ENCODE assay signal across 8 cellular contexts in genomic region chr19:7535035-7535992, GRCh38. TPM values are rescaled to one million over a fixed set of nuclear protein-coding genes. Genes with fewer than 3 reads are reported as not detected.
DNase-seq lines count a peak whose midpoint lies in the region; FAIRE-seq and TF ChIP-seq lines count a peak whose summit lies in the region.

Gene PNPLA6, plus strand, starts transcription at chr19:7535717. Its CDS starts 72 bp downstream, at chr19:7535789.

- H3K4me3 ChIP-seq in HEK293 (ENCODE audit: low read depth, low read length) = peak within 1 kb of the TSS; percentile 82

- peak within 1 kb of the TSS; percentile 39; the same call in 1 of the 2 replicates for H3K27ac ChIP-seq in HEK293 (ENCODE audit: extremely low read depth, low read depth, low read length)
- H3K27ac ChIP-seq in substantia nigra (ENCODE audit: low read depth, low read length, poor library complexity, severe bottlenecking) = peak within 1 kb of the TSS; percentile 97

- peak; percentile 39; the same call in 1 of the 2 replicates for TF ChIP-seq CTCF in HEK293 (tag by site-specific recombination; IDR thresholded peaks at IDR 0.05)

- no peak for FAIRE-seq in frontal cortex (lab: Jason Lieb, UNC)

- peaks cover 0 to 18% of the 10 kb centered on the region in 2 experiments; a peak in 2 of 3 replicates for H3K36me3 ChIP-seq in HEK293 (ENCODE audit: control insufficient read depth in 2 of 2, insufficient read depth in 1 of 2, low read length in 2 of 2)

- CTCF ChIA-PET in HEK293 (lab: Yijun Ruan, JAX) = interaction anchor here (1.1 kb wide), 1 partner anchor 62 kb away, joined by 3 read pairs; no protein-coding TSS in a partner anchor

- no peaks in the 10 kb centered on the region for H3K4me1 ChIP-seq in HEK293 (ENCODE audit: control insufficient read depth, insufficient read depth, low read length)

- H3K9me3 ChIP-seq in HEK293 (ENCODE audit: control insufficient read depth, insufficient read depth, low read depth, low read length) = no peaks in the 10 kb centered on the region

- DNase-seq in GDM1 (lab: John Stamatoyannopoulos, UW) (peak; percentile 86), MV-4-11 (lab: John Stamatoyannopoulos, UW) (peak; percentile 89), SK-N-DZ (ENCODE audit: low spot score) (peak; percentile 90), frontal cortex (ENCODE audit: low spot score in 2 of 2) (peak; percentile 96 to 99), non-pigmented ciliary epithelial cell (ENCODE audit: low read depth) (peak; percentile 72), substantia nigra (lab: John Stamatoyannopoulos, UW) (peak; percentile 72 to 98 (median 93))
- DNase-seq in activated naive CD4-positive, alpha-beta T cell treated with Interleukin-2 at 50 U/mL for 16 hours = peak; percentile 95

- POLR2A ChIA-PET in HEK293 (lab: Yijun Ruan, JAX) = interaction anchor here (0.6 to 3.4 kb wide), 6 partner anchors 9 to 155 kb away, joined by 3 to 27 read pairs (median 4); partner anchors contain the start of genes MCOLN1 and ZNF358

TF ChIP-seq in HEK293, 187 proteins besides CTCF, POLR2A, EP300 and RAD21 (continues in another document):
- TF ChIP-seq SETDB1 (IDR thresholded peaks at IDR 0.05; ENCODE audit: insufficient read length, low read length) (no peak), ZNF24 (tag by site-specific recombination; IDR thresholded peaks at IDR 0.05) (peak; percentile 73; the same call in 1 of the 2 replicates), ZNF292 (tag by site-specific recombination; IDR thresholded peaks at IDR 0.05; ENCODE audit: borderline replicate concordance, low read depth) (no peak), ZNF350 (tag by site-specific recombination; IDR thresholded peaks at IDR 0.05) (no peak), SP7 (tag by site-specific recombination; IDR thresholded peaks at IDR 0.05) (peak; percentile 82), OVOL3 (tag by site-specific recombination; IDR thresholded peaks at IDR 0.05) (no peak), ZBTB48 (tag by site-specific recombination; IDR thresholded peaks at IDR 0.05) (peak; percentile 62; the same call in 1 of the 2 replicates), MEIS1 (CRISPR knock-in tag; IDR thresholded peaks at IDR 0.05; ENCODE audit: borderline replicate concordance) (no peak), ZNF169 (tag by site-specific recombination; IDR thresholded peaks at IDR 0.05) (no peak), KLF10 (tag by site-specific recombination; IDR thresholded peaks at IDR 0.05) (peak; percentile 72; the same call in 1 of the 2 replicates), ZNF658 (tag by site-specific recombination; IDR thresholded peaks at IDR 0.05) (no peak; the same call in 1 of the 2 replicates), ZNF202 (tag by site-specific recombination; IDR thresholded peaks at IDR 0.05; ENCODE audit: borderline replicate concordance) (no peak), ZFP37 (tag by site-specific recombination; IDR thresholded peaks at IDR 0.05) (no peak), ZFP41 (tag by site-specific recombination; IDR thresholded peaks at IDR 0.05; ENCODE audit: borderline replicate concordance) (no peak), GLI4 (tag by site-specific recombination; IDR thresholded peaks at IDR 0.05) (no peak), INSM2 (tag by site-specific recombination; IDR thresholded peaks at IDR 0.05) (no peak), ZNF394 (tag by site-specific recombination; IDR thresholded peaks at IDR 0.05; ENCODE audit: borderline replicate concordance) (peak; percentile 68; the same call in 1 of the 2 replicates), ZNF16 (tag by site-specific recombination; IDR thresholded peaks at IDR 0.05; ENCODE audit: low read depth) (no peak), ZFP69B (tag by site-specific recombination; IDR thresholded peaks at IDR 0.05) (peak; percentile 95), KLF7 (tag by site-specific recombination; IDR thresholded peaks at IDR 0.05; ENCODE audit: borderline replicate concordance) (peak; percentile 84; the same call in 1 of the 2 replicates), ZNF785 (tag by site-specific recombination; IDR thresholded peaks at IDR 0.05) (peak; percentile 88; the same call in 1 of the 2 replicates), ZBTB11 (tag by site-specific recombination; conservative IDR thresholded peaks at IDR 0.05; ENCODE audit: low read depth) (peak; percentile 94), SCRT1 (tag by site-specific recombination; IDR thresholded peaks at IDR 0.05; ENCODE audit: borderline replicate concordance) (no peak), ZNF560 (tag by site-specific recombination; IDR thresholded peaks at IDR 0.05; ENCODE audit: borderline replicate concordance) (no peak), HOXD13 (CRISPR knock-in tag; IDR thresholded peaks at IDR 0.05; ENCODE audit: borderline replicate concordance) (no peak), GLI2 (tag by site-specific recombination; IDR thresholded peaks at IDR 0.05; ENCODE audit: borderline replicate concordance, low read depth) (no peak)
- TF ChIP-seq, protein P1, sequence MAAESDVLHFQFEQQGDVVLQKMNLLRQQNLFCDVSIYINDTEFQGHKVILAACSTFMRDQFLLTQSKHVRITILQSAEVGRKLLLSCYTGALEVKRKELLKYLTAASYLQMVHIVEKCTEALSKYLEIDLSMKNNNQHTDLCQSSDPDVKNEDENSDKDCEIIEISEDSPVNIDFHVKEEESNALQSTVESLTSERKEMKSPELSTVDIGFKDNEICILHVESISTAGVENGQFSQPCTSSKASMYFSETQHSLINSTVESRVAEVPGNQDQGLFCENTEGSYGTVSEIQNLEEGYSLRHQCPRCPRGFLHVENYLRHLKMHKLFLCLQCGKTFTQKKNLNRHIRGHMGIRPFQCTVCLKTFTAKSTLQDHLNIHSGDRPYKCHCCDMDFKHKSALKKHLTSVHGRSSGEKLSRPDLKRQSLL (tag by site-specific recombination; IDR thresholded peaks at IDR 0.05) = no peak
- TF ChIP-seq, protein P2, sequence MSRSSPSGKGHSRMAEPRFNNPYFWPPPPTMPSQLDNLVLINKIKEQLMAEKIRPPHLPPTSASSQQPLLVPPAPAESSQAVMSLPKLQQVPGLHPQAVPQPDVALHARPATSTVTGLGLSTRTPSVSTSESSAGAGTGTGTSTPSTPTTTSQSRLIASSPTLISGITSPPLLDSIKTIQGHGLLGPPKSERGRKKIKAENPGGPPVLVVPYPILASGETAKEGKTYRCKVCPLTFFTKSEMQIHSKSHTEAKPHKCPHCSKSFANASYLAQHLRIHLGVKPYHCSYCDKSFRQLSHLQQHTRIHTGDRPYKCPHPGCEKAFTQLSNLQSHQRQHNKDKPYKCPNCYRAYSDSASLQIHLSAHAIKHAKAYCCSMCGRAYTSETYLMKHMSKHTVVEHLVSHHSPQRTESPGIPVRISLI (tag by site-specific recombination; IDR thresholded peaks at IDR 0.05) = no peak
- TF ChIP-seq, protein P3, sequence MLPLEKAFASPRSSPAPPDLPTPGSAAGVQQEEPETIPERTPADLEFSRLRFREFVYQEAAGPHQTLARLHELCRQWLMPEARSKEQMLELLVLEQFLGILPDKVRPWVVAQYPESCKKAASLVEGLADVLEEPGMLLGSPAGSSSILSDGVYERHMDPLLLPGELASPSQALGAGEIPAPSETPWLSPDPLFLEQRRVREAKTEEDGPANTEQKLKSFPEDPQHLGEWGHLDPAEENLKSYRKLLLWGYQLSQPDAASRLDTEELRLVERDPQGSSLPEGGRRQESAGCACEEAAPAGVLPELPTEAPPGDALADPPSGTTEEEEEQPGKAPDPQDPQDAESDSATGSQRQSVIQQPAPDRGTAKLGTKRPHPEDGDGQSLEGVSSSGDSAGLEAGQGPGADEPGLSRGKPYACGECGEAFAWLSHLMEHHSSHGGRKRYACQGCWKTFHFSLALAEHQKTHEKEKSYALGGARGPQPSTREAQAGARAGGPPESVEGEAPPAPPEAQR (tag by site-specific recombination; IDR thresholded peaks at IDR 0.05) = 0 out of 2 replicates have a peak, but pooled peaks have one; percentile 68

RNA-seq across cellular contexts. Expression of gene PNPLA6, which starts in this region (rescaled TPM):
- 23.4 and 29.0 TPM in 2 replicates for polyA plus RNA-seq in SK-N-DZ (2014; cell fraction: cytosol; rRNA removed)
- 49.0 and 70.3 TPM in 2 replicates for polyA plus RNA-seq in SK-N-DZ (2014; cell fraction: nucleus; rRNA removed)
- 45.2 TPM for total RNA-seq in frontal cortex

Comparison
In these comparisons a context has a peak if more than half of its experiments do, and no peak if none do; other contexts are left out.
1. Peak in every context shown above with its lines: DNase-seq, H3K4me3 ChIP-seq and H3K27ac ChIP-seq.